Comparison of ENCODE assay signal across 9 cellular contexts in genomic region chrX:108390976-108391717, GRCh38. TPM values are rescaled to one million over a fixed set of nuclear protein-coding genes. Genes with fewer than 3 reads are reported as not detected.
DNase-seq lines count a peak whose midpoint lies in the region; ATAC-seq and TF ChIP-seq lines count a peak whose summit lies in the region.
"Not testable (repeated sequence)": the region's sequence is repeated elsewhere in the genome, so short reads cannot be mapped to it uniquely, and the experiment has no call there.
"Had no signal": no experiment of that assay in that cellular context is flagged by ENCODE, and none has a peak within 500 bp of the region (broad histone marks: within the 10 kb centered on the region; RNA-seq: fewer than 3 reads in every experiment).

No MANE protein-coding gene starts in this region.

- peak; percentile 74 for ATAC-seq in WTC11
- ATAC-seq in Right ventricle myocardium superior (ENCODE audit: poor library complexity), result peak; percentile 83

- H3K27me3 ChIP-seq in HUES6 (ENCODE audit: control insufficient read depth, insufficient read depth, low read length); left ventricle myocardium inferior (ENCODE audit: low read depth); neural progenitor cell: not testable (repeated sequence)

- not testable (repeated sequence) for H3K4me3 Mint-ChIP-seq in WTC11, neural progenitor cell

- H3K27ac Mint-ChIP-seq in WTC11, neural progenitor cell: not testable (repeated sequence)

- H3K9me3 ChIP-seq in HUES6 (ENCODE audit: control insufficient read depth, insufficient read depth, low read depth, low read length); left ventricle myocardium inferior (replicated peaks); neural progenitor cell (ENCODE audit: low read depth): not testable (repeated sequence)

- CTCF ChIA-PET in WTC11 (lab: Charles Lee), result not testable (repeated sequence)

- H3K4me2 ChIP-seq in neural progenitor cell, result peak overlapping the region; percentile 6

- not testable (repeated sequence) for H3K27me3 Mint-ChIP-seq in WTC11 (ENCODE audit: low read depth); neural progenitor cell (ENCODE audit: insufficient read depth, low read depth)

- not testable (repeated sequence) for H3K79me2 ChIP-seq in neural progenitor cell (ENCODE audit: low read depth)

- POLR2A ChIA-PET in WTC11 (lab: Charles Lee), result not testable (repeated sequence)

- H2AFZ ChIP-seq in neural progenitor cell (replicated peaks), result not testable (repeated sequence)

- not testable (repeated sequence) for H3F3A ChIP-seq in neural progenitor cell (ENCODE audit: low read depth)

- DNase-seq in DMS53 treated with DMSO at 0.1 percent for 48 hours (lab: John Stamatoyannopoulos, UW; ENCODE audit: unreplicated experiment) (peak; percentile 26), NCI-H510A (lab: John Stamatoyannopoulos, UW) (peak; percentile 2), WTC11 (ENCODE audit: low spot score) (peak; percentile 24), Right ventricle myocardium superior (peak; percentile 32), left ventricle myocardium inferior (peak; percentile 25)
- DNase-seq in neural progenitor cell (ENCODE audit: low spot score), result not testable (repeated sequence)

- peaks cover 15% of the 10 kb centered on the region for H3K4me1 Mint-ChIP-seq in WTC11
- not testable (repeated sequence) for H3K4me1 Mint-ChIP-seq in neural progenitor cell

- not testable (repeated sequence) for H4K20me1 ChIP-seq in neural progenitor cell (ENCODE audit: low read depth)

- not testable (repeated sequence) for H3K36me3 ChIP-seq in HUES6 (ENCODE audit: control insufficient read depth, insufficient read depth, low read length); left ventricle myocardium inferior; neural progenitor cell

- intact Hi-C loops in Right ventricle myocardium superior (cut with DNase I); left ventricle myocardium inferior (cut with micrococcal nuclease): not testable (repeated sequence)

- not testable (repeated sequence) for H3K4me3 ChIP-seq in HUES6 (ENCODE audit: low read depth, low read length); left ventricle myocardium inferior; neural progenitor cell

- H3K9me3 Mint-ChIP-seq in WTC11 (peaks cover 25% of the 10 kb centered on the region), neural progenitor cell (peaks cover 65% of the 10 kb centered on the region)

- H3K4me1 ChIP-seq in HUES6 (ENCODE audit: control insufficient read depth, insufficient read depth, low read length), result peaks cover 14% of the 10 kb centered on the region
- H3K4me1 ChIP-seq in left ventricle myocardium inferior, neural progenitor cell: not testable (repeated sequence)

- H3K27ac ChIP-seq in HUES6 (ENCODE audit: low read depth, low read length); left ventricle myocardium inferior (replicated peaks); neural progenitor cell: not testable (repeated sequence)

- TF ChIP-seq CTCF in WTC11 (IDR thresholded peaks at IDR 0.05); neural progenitor cell (IDR thresholded peaks at IDR 0.05): not testable (repeated sequence)
- peak; percentile 31 for TF ChIP-seq CTCF in left ventricle myocardium inferior (IDR thresholded peaks at IDR 0.05; ENCODE audit: borderline replicate concordance)

- H3K36me3 Mint-ChIP-seq in WTC11 (peaks cover 27% of the 10 kb centered on the region), neural progenitor cell (peaks cover 65% of the 10 kb centered on the region)

- H3K9ac ChIP-seq in HUES6 (ENCODE audit: low read length), result peak overlapping the region; percentile 25
- H3K9ac ChIP-seq in neural progenitor cell, result not testable (repeated sequence)

RNA-seq across cellular contexts. Expression of gene COL4A6, which starts 47.1 kb away (rescaled TPM):
- total RNA-seq in WTC11 (2021) (12.8 to 15.5 TPM (median 15.2 TPM) in 3 replicates), Right ventricle myocardium superior (7.4 TPM), left ventricle myocardium inferior (9.8 TPM), neural progenitor cell (ENCODE audit: low replicate concordance) (40.5 and 62.6 TPM in 2 replicates)
- total RNA-seq: CD8-positive, alpha-beta memory T cell; G401 had no signal

RNA-seq across cellular contexts. Expression of gene COL4A5, which starts 48.5 kb away (rescaled TPM):
- total RNA-seq in WTC11 (2021), result 30.7 to 43.0 TPM (median 36.4 TPM) in 3 replicates
- 6.3 TPM for total RNA-seq in Right ventricle myocardium superior
- 10.8 TPM for total RNA-seq in left ventricle myocardium inferior
- total RNA-seq in neural progenitor cell (ENCODE audit: low replicate concordance), result 104 and 115 TPM in 2 replicates
- total RNA-seq: CD8-positive, alpha-beta memory T cell had no signal
